ENCODE assay signal across 22 cellular contexts in the genomic region with DNA sequence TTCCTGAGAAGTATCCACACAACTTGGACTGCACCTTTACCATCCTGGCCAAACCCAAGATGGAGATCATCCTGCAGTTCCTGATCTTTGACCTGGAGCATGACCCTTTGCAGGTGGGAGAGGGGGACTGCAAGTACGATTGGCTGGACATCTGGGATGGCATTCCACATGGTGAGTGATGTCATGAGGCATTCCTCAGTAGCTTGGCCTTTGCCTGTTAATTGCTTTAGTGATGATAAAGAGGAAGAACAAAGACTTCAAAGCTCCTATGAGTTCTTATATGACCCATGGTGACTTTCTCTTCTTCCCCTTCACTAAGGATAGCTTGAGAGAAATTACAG. TPM values are rescaled to one million over a fixed set of nuclear protein-coding genes. Genes with fewer than 3 reads are reported as not detected.
DNase-seq lines count a peak whose midpoint lies in the region; ATAC-seq and TF ChIP-seq lines count a peak whose summit lies in the region.
"Had no signal": no experiment of that assay in that cellular context is flagged by ENCODE, and none has a peak within 500 bp of the region (broad histone marks: within the 10 kb centered on the region; RNA-seq: fewer than 3 reads in every experiment).

No MANE protein-coding gene starts in this region.

- H3K27me3 ChIP-seq in breast epithelium (no peaks in the 10 kb centered on the region), foreskin keratinocyte (no peaks in the 10 kb centered on the region)
- H3K27me3 ChIP-seq: ascending aorta, BE2C, stomach had no signal

- WGBS in mesodermal cell (ENCODE audit: insufficient coverage in 2 of 2), 2 experiments = 60 to 83% methylated on average over 1 of the region's 1 CpG

- H3K4me1 Mint-ChIP-seq in MCF 10A (ENCODE audit: insufficient read depth, unreplicated experiment) = no peaks in the 10 kb centered on the region
- peaks cover 53% of the 10 kb centered on the region for H3K4me1 Mint-ChIP-seq in dendritic cell treated with granulocyte-macrophage colony-stimulating factor and Interleukin-4, amounts not matched to agents 40 ng/mL and 50 ng/mL, for 4 days (ENCODE audit: low read depth)
- H3K4me1 Mint-ChIP-seq: T-helper 17 cell had no signal

- H3K27ac ChIP-seq in breast epithelium (no peak overlapping the region), mesodermal cell (ENCODE audit: low read depth, low read length, severe bottlenecking) (peak overlapping the region; percentile 75), foreskin keratinocyte (no peak overlapping the region)
- H3K27ac ChIP-seq: ascending aorta, VCaP had no signal

- BruUV-seq in MCF 10A (replicated peaks; lab: Mats Ljungman, UMichigan) = no TSS peak

- POLR2A ChIA-PET in MCF 10A (lab: Yijun Ruan, JAX) = no interaction called here

- peaks cover 15% of the 10 kb centered on the region for H3K36me3 Mint-ChIP-seq in MCF 10A (ENCODE audit: insufficient read depth, unreplicated experiment)
- peaks cover 94% of the 10 kb centered on the region for H3K36me3 Mint-ChIP-seq in dendritic cell treated with granulocyte-macrophage colony-stimulating factor and Interleukin-4, amounts not matched to agents 40 ng/mL and 50 ng/mL, for 4 days (ENCODE audit: low read depth)
- H3K36me3 Mint-ChIP-seq: activated naive CD4-positive, alpha-beta T cell treated with anti-CD3 and anti-CD28 coated beads, Interleukin-2, amount 50 U/mL, for 24 hours had no signal

- intact Hi-C loops in MCF 10A (cut with micrococcal nuclease) = no loop called here
- intact Hi-C loops in breast epithelium (cut with DNase I; ENCODE audit: low total_unique reads) = no loop called here
- intact Hi-C loops in dendritic cell treated with granulocyte-macrophage colony-stimulating factor and Interleukin-4, amounts not matched to agents 40 ng/mL and 50 ng/mL, for 4 days (cut with micrococcal nuclease) = loop anchor here (2.0 kb wide), 2 partner anchors 24 to 40 kb away; a partner anchor contains a TSS

- H3K9me3 Mint-ChIP-seq in MCF 10A (ENCODE audit: unreplicated experiment) = no peaks in the 10 kb centered on the region
- no peaks in the 10 kb centered on the region for H3K9me3 Mint-ChIP-seq in dendritic cell treated with granulocyte-macrophage colony-stimulating factor and Interleukin-4, amounts not matched to agents 40 ng/mL and 50 ng/mL, for 4 days
- H3K9me3 Mint-ChIP-seq: activated naive CD4-positive, alpha-beta T cell treated with anti-CD3 and anti-CD28 coated beads, Interleukin-2, amount 50 U/mL, for 24 hours; activated T-helper 1 cell treated with anti-CD3 and anti-CD28 coated beads, Interleukin-12 subunit alpha, Interleukin-12 subunit beta, Interleukin-2, Interleukin-4 antibody, amounts not matched to agents 30 ng/mL and 10 ng/mL and 1 ng/mL, durations not matched to agents 14 hours and 24 hours and 36 hours; type B pancreatic cell had no signal

- CTCF ChIA-PET in MCF 10A (lab: Yijun Ruan, JAX) = interaction anchor here (0.6 kb wide), 1 partner anchor 204 kb away, joined by 4 read pairs; no protein-coding TSS in a partner anchor

- H3K4me3 ChIP-seq in breast epithelium = no peak overlapping the region
- no peak overlapping the region for H3K4me3 ChIP-seq in mesodermal cell (ENCODE audit: extremely low read depth, insufficient read depth, low read length, poor library complexity, severe bottlenecking)
- H3K4me3 ChIP-seq: ascending aorta, lung, stomach had no signal

- no peak for TF ChIP-seq POLR2A in breast epithelium (IDR thresholded peaks at IDR 0.05)

- H3K27ac Mint-ChIP-seq in MCF 10A (ENCODE audit: low read depth, unreplicated experiment) = peak overlapping the region; percentile 49
- peak overlapping the region; percentile 84 for H3K27ac Mint-ChIP-seq in dendritic cell treated with granulocyte-macrophage colony-stimulating factor and Interleukin-4, amounts not matched to agents 40 ng/mL and 50 ng/mL, for 4 days
- H3K27ac Mint-ChIP-seq: activated naive CD4-positive, alpha-beta T cell treated with anti-CD3 and anti-CD28 coated beads, Interleukin-2, amount 50 U/mL, for 24 hours; activated T-helper 1 cell treated with anti-CD3 and anti-CD28 coated beads, Interleukin-12 subunit alpha, Interleukin-12 subunit beta, Interleukin-2, Interleukin-4 antibody, amounts not matched to agents 30 ng/mL and 10 ng/mL and 1 ng/mL, durations not matched to agents 14 hours and 24 hours and 36 hours; T-helper 17 cell; type B pancreatic cell had no signal

- no peaks in the 10 kb centered on the region for H3K9me3 ChIP-seq in breast epithelium
- H3K9me3 ChIP-seq in mesodermal cell (ENCODE audit: control insufficient read depth, low read length) = no peaks in the 10 kb centered on the region
- H3K9me3 ChIP-seq: ascending aorta, BE2C, stomach had no signal

- no peak for ATAC-seq in foreskin keratinocyte
- ATAC-seq: T-helper 17 cell had no signal

- H3K36me3 ChIP-seq in breast epithelium (no peaks in the 10 kb centered on the region), mesodermal cell (ENCODE audit: control insufficient read depth, insufficient read depth, low read length) (peaks cover 88% of the 10 kb centered on the region)
- H3K36me3 ChIP-seq: BE2C had no signal

- DNase-seq in MCF 10A (ENCODE audit: unreplicated experiment) = no peak
- DNase-seq in breast epithelium (ENCODE audit: low spot score in 2 of 2) = no peak
- DNase-seq in NK-92 treated with Interleukin-12 subunit alpha and Interleukin-12 subunit beta, amount 100 ng/mL, for 24 hours (lab: John Stamatoyannopoulos, UW) = no peak
- no peak for DNase-seq in NCI-H1694 (lab: John Stamatoyannopoulos, UW)
- no peak for DNase-seq in NCI-H146 (lab: John Stamatoyannopoulos, UW)
- no peak for DNase-seq in foreskin keratinocyte
- DNase-seq: activated CD4-positive, alpha-beta T cell treated with anti-CD3 and anti-CD28 coated beads, Interleukin-2, amount 50 U/mL, for 1 hour; BE2C; erythroblast; NCI-H1092 treated with DMSO at 0.1 percent for 48 hours; NCI-H2081; right cardiac atrium; stomach; T-helper 17 cell had no signal

- H3K4me1 ChIP-seq in breast epithelium (no peaks in the 10 kb centered on the region), mesodermal cell (ENCODE audit: control insufficient read depth, insufficient read depth, low read length, poor library complexity, severe bottlenecking) (peaks cover 41% of the 10 kb centered on the region), foreskin keratinocyte (no peaks in the 10 kb centered on the region)
- H3K4me1 ChIP-seq: ascending aorta had no signal

- TF ChIP-seq CTCF in MCF 10A (IDR thresholded peaks at IDR 0.05; ENCODE audit: unreplicated experiment) = no peak
- no peak for TF ChIP-seq CTCF in breast epithelium (IDR thresholded peaks at IDR 0.05)
- no peak for TF ChIP-seq CTCF in foreskin keratinocyte (conservative IDR thresholded peaks at IDR 0.05)

- H3K4me3 Mint-ChIP-seq in MCF 10A (ENCODE audit: unreplicated experiment) = no peak overlapping the region
- H3K4me3 Mint-ChIP-seq in dendritic cell treated with granulocyte-macrophage colony-stimulating factor and Interleukin-4, amounts not matched to agents 40 ng/mL and 50 ng/mL, for 4 days = no peak overlapping the region
- H3K4me3 Mint-ChIP-seq: activated naive CD4-positive, alpha-beta T cell treated with anti-CD3 and anti-CD28 coated beads, Interleukin-2, amount 50 U/mL, for 24 hours; activated T-helper 1 cell treated with anti-CD3 and anti-CD28 coated beads, Interleukin-12 subunit alpha, Interleukin-12 subunit beta, Interleukin-2, Interleukin-4 antibody, amounts not matched to agents 30 ng/mL and 10 ng/mL and 1 ng/mL, durations not matched to agents 14 hours and 24 hours and 36 hours; T-helper 17 cell; type B pancreatic cell had no signal

- no peaks in the 10 kb centered on the region for H3K27me3 Mint-ChIP-seq in MCF 10A (ENCODE audit: insufficient read depth, unreplicated experiment)
- H3K27me3 Mint-ChIP-seq in dendritic cell treated with granulocyte-macrophage colony-stimulating factor and Interleukin-4, amounts not matched to agents 40 ng/mL and 50 ng/mL, for 4 days = peaks cover 12% of the 10 kb centered on the region
- H3K27me3 Mint-ChIP-seq: activated naive CD4-positive, alpha-beta T cell treated with anti-CD3 and anti-CD28 coated beads, Interleukin-2, amount 50 U/mL, for 24 hours; type B pancreatic cell had no signal

RNA-seq across cellular contexts. Expression of a gene that starts 40.2 kb away (rescaled TPM):
- total RNA-seq in MCF 10A (2022) (6.7 and 10.3 TPM in 2 replicates), breast epithelium (10 to 100 TPM; 18.4 to 32.0 (median 23.9) TPM), foreskin keratinocyte (32.9 and 33.0 TPM in 2 replicates)
- 195 TPM for polyA plus RNA-seq in mesodermal cell (2013, experiment 1 of 2)
- 172 TPM for polyA plus RNA-seq in mesodermal cell (2013, experiment 2 of 2)
- polyA plus RNA-seq in foreskin keratinocyte = 9.5 and 13.2 TPM in 2 replicates
